Comparison of ENCODE assay signal across 10 cellular contexts in genomic region chr4:190014771-190015537, GRCh38. TPM values are rescaled to one million over a fixed set of nuclear protein-coding genes. Genes with fewer than 3 reads are reported as not detected.
DNase-seq lines count a peak whose midpoint lies in the region; ATAC-seq and TF ChIP-seq lines count a peak whose summit lies in the region.
"Had no signal": no experiment of that assay in that cellular context is flagged by ENCODE, and none has a peak within 500 bp of the region (broad histone marks: within the 10 kb centered on the region; RNA-seq: fewer than 3 reads in every experiment).

No MANE protein-coding gene starts in this region.

- H3K27ac ChIP-seq in coronary artery, result no peak overlapping the region
- H3K27ac ChIP-seq in osteoblast (ENCODE audit: low read depth, low read length), result no peak overlapping the region
- H3K27ac ChIP-seq in tibial artery, result no peak overlapping the region

- H3K27me3 ChIP-seq in osteoblast (ENCODE audit: insufficient read depth, low read length), result peaks cover 56% of the 10 kb centered on the region
- peaks cover 0 to 68% of the 10 kb centered on the region in 2 donors for H3K27me3 ChIP-seq in tibial artery

- no peak overlapping the region for H2AFZ ChIP-seq in osteoblast (ENCODE audit: low read length)

- intact Hi-C loops in tibial artery (cut with DNase I; ENCODE audit: low total_unique reads), result no loop called here

- ATAC-seq in HG03159 (IDR thresholded peaks at IDR 0.05; ENCODE audit: unreplicated experiment) (peak; percentile 54), HG02870 (IDR thresholded peaks at IDR 0.05; ENCODE audit: unreplicated experiment) (no peak)

- H3K36me3 ChIP-seq in osteoblast (ENCODE audit: insufficient read depth, low read length) (no peaks in the 10 kb centered on the region), tibial artery (no peaks in the 10 kb centered on the region)

- H3K4me1 ChIP-seq in osteoblast (ENCODE audit: insufficient read depth, low read length) (no peaks in the 10 kb centered on the region), tibial artery (peaks cover 0 to 42% (median 34%) of the 10 kb centered on the region in 4 donors)

- DNase-seq in EH (ENCODE audit: low read depth) (peak; percentile 27), coronary artery (ENCODE audit: low spot score) (no peak), osteoblast (ENCODE audit: insufficient read length, low spot score, missing footprints) (peak; percentile 82), tibial artery (no peak), NCI-H446 (lab: John Stamatoyannopoulos, UW) (no peak), globus pallidus (ENCODE audit: low spot score) (no peak)

- peak overlapping the region; percentile 39 for H3K4me2 ChIP-seq in osteoblast (ENCODE audit: insufficient read depth, low read length)

- no peaks in the 10 kb centered on the region for H4K20me1 ChIP-seq in osteoblast (ENCODE audit: insufficient read depth, low read length)

- H3K4me3 ChIP-seq in coronary artery (peak overlapping the region; percentile 54), osteoblast (ENCODE audit: insufficient read depth, low read length) (peak overlapping the region; percentile 33), tibial artery (peak overlapping the region in 1 of 2 donors; percentile 34)

- H3K9me3 ChIP-seq in osteoblast (ENCODE audit: low read depth, low read length) (no peaks in the 10 kb centered on the region), tibial artery (no peaks in the 10 kb centered on the region)

- H3K79me2 ChIP-seq in osteoblast (ENCODE audit: insufficient read depth, low read length), result no peaks in the 10 kb centered on the region

- TF ChIP-seq CTCF in coronary artery (IDR thresholded peaks at IDR 0.05) (no peak), osteoblast (IDR thresholded peaks at IDR 0.05; ENCODE audit: extremely low read depth, low read depth, low read length) (no peak), tibial artery (IDR thresholded peaks at IDR 0.05) (no peak)

RNA-seq across cellular contexts. Expression of gene FRG2, which starts 12.1 kb away (rescaled TPM):
- not detected in 2 replicates for total RNA-seq in osteoblast
- total RNA-seq: endothelial cell of umbilical vein; T-helper 2 cell treated with Interferon-gamma antibody and Interleukin-4, amounts not matched to agents 100 ng/mL and 5 ng/mL, for 36 hours had no signal

RNA-seq across cellular contexts. Expression of gene DBET, which starts 49.3 kb away (rescaled TPM):
- total RNA-seq in osteoblast, result not detected in 2 replicates
- total RNA-seq: endothelial cell of umbilical vein; T-helper 2 cell treated with Interferon-gamma antibody and Interleukin-4, amounts not matched to agents 100 ng/mL and 5 ng/mL, for 36 hours had no signal

Comparison
In these comparisons a context has a peak if more than half of its experiments do, and no peak if none do; other contexts are left out.
1. DNase-seq: peak in EH (single experiment) and osteoblast (single experiment); none in coronary artery (single experiment), tibial artery (0 of 2), NCI-H446 (0 of 2) and globus pallidus (single experiment).